In genomic region chr6:62150048-62150663, GRCh38 we compare ENCODE assay signal across 8 cellular contexts.
DNase-seq lines count a peak whose midpoint lies in the region; ATAC-seq and TF ChIP-seq lines count a peak whose summit lies in the region.

No MANE protein-coding gene starts in this region.

- no peaks in the 10 kb centered on the region for H3K4me1 ChIP-seq in NT2/D1 (ENCODE audit: insufficient read depth, insufficient read length)

- no peaks in the 10 kb centered on the region for H3K27me3 Mint-ChIP-seq in neural crest cell (ENCODE audit: low read depth)

- no peak overlapping the region for H3K9ac ChIP-seq in NT2/D1 (ENCODE audit: insufficient read length, low read depth)

- TF ChIP-seq CTCF in dorsolateral prefrontal cortex (IDR thresholded peaks at IDR 0.05 in 54 of 56, conservative IDR thresholded peaks at IDR 0.05 in 2 of 56; ENCODE audit: low read depth in 1 of 56, partially characterized antibody in 56 of 56) (peak; percentile 46 to 84 (median 70)), neural crest cell (conservative IDR thresholded peaks at IDR 0.05) (peak; percentile 85)

- H3K9me3 ChIP-seq in NT2/D1 (ENCODE audit: insufficient read depth, low read length), result no peaks in the 10 kb centered on the region

- DNase-seq in DMS114 treated with DMSO at 0.1 percent for 48 hours (lab: John Stamatoyannopoulos, UW; ENCODE audit: unreplicated experiment), result peak; percentile 58
- peak; percentile 6 for DNase-seq in NT2/D1 (ENCODE audit: low read depth, low spot score)
- peak in 2 of 10 donors; percentile 37 to 38 for DNase-seq in dorsolateral prefrontal cortex
- peak; percentile 12 for DNase-seq in neural crest cell (ENCODE audit: low read depth, low spot score)
- no peak for DNase-seq in activated T-cell treated with anti-CD3 and anti-CD28 coated beads, Interleukin-2, amount 50 U/mL, for 48 hours
- DNase-seq in activated CD4-positive, CD25-positive, alpha-beta regulatory T cell treated with anti-CD3 and anti-CD28 coated beads, Interleukin-2, amount 50 U/mL, for 72 hours, result no peak

- no peaks in the 10 kb centered on the region for H3K36me3 Mint-ChIP-seq in neural crest cell (ENCODE audit: low read depth)

- peak; percentile 74 for ATAC-seq in GM19043 (IDR thresholded peaks at IDR 0.05; ENCODE audit: low read depth, unreplicated experiment)
- ATAC-seq in HG03378 (IDR thresholded peaks at IDR 0.05; ENCODE audit: unreplicated experiment), result peak; percentile 88

- H3K27me3 ChIP-seq in NT2/D1 (ENCODE audit: insufficient read depth, insufficient read length), result no peaks in the 10 kb centered on the region
- H3K27me3 ChIP-seq in dorsolateral prefrontal cortex, result no peaks in the 10 kb centered on the region

- H3K4me3 ChIP-seq in NT2/D1 (ENCODE audit: insufficient read length, low read depth) (no peak overlapping the region), dorsolateral prefrontal cortex (no peak overlapping the region)

- H3K27ac Mint-ChIP-seq in neural crest cell (ENCODE audit: unreplicated experiment), result no peak overlapping the region

- no peaks in the 10 kb centered on the region for H3K4me1 Mint-ChIP-seq in neural crest cell

- H3K36me3 ChIP-seq in NT2/D1 (ENCODE audit: insufficient read depth, insufficient read length, low read length), result no peaks in the 10 kb centered on the region

- intact Hi-C loops in dorsolateral prefrontal cortex (cut with DNase I), result no loop called here

- no peaks in the 10 kb centered on the region for H3K9me3 Mint-ChIP-seq in neural crest cell

- no peak overlapping the region for H3K27ac ChIP-seq in dorsolateral prefrontal cortex

- no peak overlapping the region for H3K4me3 Mint-ChIP-seq in neural crest cell

Comparison
In these comparisons a context has a peak if more than half of its experiments do, and no peak if none do; other contexts are left out.
1. DNase-seq: peak in DMS114 treated with DMSO at 0.1 percent for 48 hours (single experiment), NT2/D1 (single experiment) and neural crest cell (single experiment); none in activated T-cell treated with anti-CD3 and anti-CD28 coated beads, Interleukin-2, amount 50 U/mL, for 48 hours (0 of 2) and activated CD4-positive, CD25-positive, alpha-beta regulatory T cell treated with anti-CD3 and anti-CD28 coated beads, Interleukin-2, amount 50 U/mL, for 72 hours (single experiment).